Comparison of ENCODE assay signal across 14 cellular contexts in genomic region chr10:17061418-17061817, GRCh38.
DNase-seq lines count a peak whose midpoint lies in the region; ATAC-seq and TF ChIP-seq lines count a peak whose summit lies in the region.
"Had no signal": no experiment of that assay in that cellular context is flagged by ENCODE, and none has a peak within 500 bp of the region (broad histone marks: within the 10 kb centered on the region; RNA-seq: fewer than 3 reads in every experiment).

No MANE protein-coding gene starts in this region.

- H4K20me1 ChIP-seq in PC-3 (ENCODE audit: low read length) (no peaks in the 10 kb centered on the region), mammary epithelial cell (ENCODE audit: insufficient read depth, low read length) (no peaks in the 10 kb centered on the region)

- peaks cover 0 to 2% (median 0%) of the 10 kb centered on the region in 3 donors for H3K27me3 Mint-ChIP-seq in immature natural killer cell (ENCODE audit: low read depth in 3 of 3)
- H3K27me3 Mint-ChIP-seq: memory B cell had no signal

- H3K4me3 ChIP-seq in ACC112 (ENCODE audit: low read depth, low read length) (peak overlapping the region; percentile 57; the same call in 1 of the 2 replicates), PC-3 (ENCODE audit: low read length) (no peak overlapping the region), mammary epithelial cell (replicated peaks in 1 of 3; ENCODE audit: insufficient read depth in 1 of 3, low read depth in 2 of 3, low read length in 3 of 3) (no peak overlapping the region), mesendoderm (ENCODE audit: low read length) (no peak overlapping the region)

- ATAC-seq in PC-3 (no peak), GM21390 (IDR thresholded peaks at IDR 0.05; ENCODE audit: unreplicated experiment) (no peak)
- ATAC-seq: HepG2 had no signal

- no peak overlapping the region for H2BK15ac ChIP-seq in mesendoderm (replicated peaks; ENCODE audit: low read depth)

- no peak overlapping the region for H3K56ac ChIP-seq in mesendoderm (ENCODE audit: low read length)

- no peak overlapping the region for H3K4me3 Mint-ChIP-seq in immature natural killer cell
- H3K4me3 Mint-ChIP-seq: memory B cell had no signal

- H2BK5ac ChIP-seq in mesendoderm (ENCODE audit: low read length) = no peak overlapping the region

- CTCF ChIA-PET in PC-3 (lab: Charles Lee) = no interaction called here
- CTCF ChIA-PET in mammary epithelial cell (lab: Charles Lee; ENCODE audit: low non-redundant PET) = no interaction called here

- no TSS peak for BruUV-seq in PC-3 (replicated peaks; lab: Mats Ljungman, UMichigan)
- BruUV-seq in mammary epithelial cell (replicated peaks; lab: Mats Ljungman, UMichigan) = no TSS peak

- in situ Hi-C loops in mammary epithelial cell (cut with MboI; ENCODE audit: low sequenced_read_pairs in 2 of 2) = no loop called here

- H3K4ac ChIP-seq in mesendoderm (ENCODE audit: low read depth, low read length) = no peak overlapping the region

- peak overlapping the region; percentile 53 for H3K18ac ChIP-seq in mesendoderm (ENCODE audit: low read length)

- no peak overlapping the region for H2AK5ac ChIP-seq in mesendoderm (ENCODE audit: low read length)

- H3K79me2 ChIP-seq in ACC112 (ENCODE audit: control insufficient read depth, insufficient read depth, low read length, unreplicated experiment) (no peaks in the 10 kb centered on the region), PC-3 (ENCODE audit: low read length) (no peaks in the 10 kb centered on the region), mammary epithelial cell (ENCODE audit: insufficient read depth, low read length) (no peaks in the 10 kb centered on the region), mesendoderm (ENCODE audit: control insufficient read depth, insufficient read depth, low read length) (no peaks in the 10 kb centered on the region)
- H3K79me2 ChIP-seq: parathyroid adenoma had no signal

- no peaks in the 10 kb centered on the region for H3K9me2 ChIP-seq in PC-3 (replicated peaks; ENCODE audit: low read length)

- no peaks in the 10 kb centered on the region for H3K27me3 ChIP-seq in ACC112 (ENCODE audit: insufficient read depth, low read length)
- no peaks in the 10 kb centered on the region for H3K27me3 ChIP-seq in PC-3 (ENCODE audit: low read length)
- H3K27me3 ChIP-seq in mammary epithelial cell (ENCODE audit: insufficient read depth, low read length) = no peaks in the 10 kb centered on the region
- H3K27me3 ChIP-seq in mesendoderm (ENCODE audit: insufficient read depth, low read length, poor library complexity) = no peaks in the 10 kb centered on the region

- no peaks in the 10 kb centered on the region for H3K36me3 ChIP-seq in ACC112 (ENCODE audit: insufficient read depth, low read length)
- H3K36me3 ChIP-seq in PC-3 (ENCODE audit: low read depth, low read length) = no peaks in the 10 kb centered on the region
- H3K36me3 ChIP-seq in mammary epithelial cell (ENCODE audit: insufficient read depth, low read length) = no peaks in the 10 kb centered on the region
- H3K36me3 ChIP-seq in mesendoderm (ENCODE audit: control insufficient read depth, insufficient read depth, low read length) = no peaks in the 10 kb centered on the region

- H3F3A ChIP-seq in PC-3 (ENCODE audit: low read length, unreplicated experiment) = no peaks in the 10 kb centered on the region

- H3K9me3 ChIP-seq in PC-3 (ENCODE audit: low read length) = no peaks in the 10 kb centered on the region
- no peaks in the 10 kb centered on the region for H3K9me3 ChIP-seq in mammary epithelial cell (replicated peaks; ENCODE audit: insufficient read depth, low read length)

- DNase-seq in PC-3 (no peak), mammary epithelial cell (no peak), mesendoderm (peak; percentile 34), 8988T (no peak), immature natural killer cell (no peak)
- DNase-seq in activated CD8-positive, alpha-beta memory T cell treated with anti-CD3 and anti-CD28 coated beads for 24 hours = no peak
- DNase-seq: DMS153, NCI-H1417, NCI-H510A treated with DMSO at 0.1 percent for 48 hours had no signal

- H3K4me2 ChIP-seq in PC-3 (ENCODE audit: low read length) = peak overlapping the region; percentile 82
- H3K4me2 ChIP-seq in mammary epithelial cell (ENCODE audit: insufficient read depth, low read depth, low read length) = peak overlapping the region; percentile 82
- no peak overlapping the region for H3K4me2 ChIP-seq in mesendoderm (ENCODE audit: low read length)

- WGBS in mammary epithelial cell (ENCODE audit: low coverage, missing lambda C conversion rate) = 50% methylated on average over 2 of the region's 2 CpGs
- WGBS in mesendoderm (ENCODE audit: extremely low coverage, insufficient coverage, low lambda C conversion rate) = no CpG with 5 or more reads among the region's 2 CpGs

- H3K27ac ChIP-seq in ACC112 (ENCODE audit: low read depth, low read length) = peak overlapping the region; percentile 100
- H3K27ac ChIP-seq in PC-3 (ENCODE audit: low read length) = peak overlapping the region; percentile 97
- peak overlapping the region; percentile 99 for H3K27ac ChIP-seq in mammary epithelial cell (ENCODE audit: insufficient read depth, low read depth, low read length)
- H3K27ac ChIP-seq in mesendoderm (ENCODE audit: low read depth, low read length) = no peak overlapping the region
- H3K27ac ChIP-seq: parathyroid adenoma had no signal

- H3K4me1 Mint-ChIP-seq in immature natural killer cell = no peaks in the 10 kb centered on the region
- H3K4me1 Mint-ChIP-seq: memory B cell had no signal

- intact Hi-C loops in PC-3 (cut with micrococcal nuclease) (loop anchor here (5.0 to 10.0 kb wide), 2 partner anchors 143 to 169 kb away; partner anchors contain the start of gene TRDMT1), mammary epithelial cell (cut with micrococcal nuclease) (loop anchor here (5.0 kb wide), 2 partner anchors 106 to 166 kb away; partner anchors contain the start of gene VIM)

- no peaks in the 10 kb centered on the region for H3K9me3 Mint-ChIP-seq in immature natural killer cell
- H3K9me3 Mint-ChIP-seq: memory B cell had no signal

- peaks cover 9 to 17% (median 9%) of the 10 kb centered on the region in 3 donors for H3K36me3 Mint-ChIP-seq in immature natural killer cell

- H3K9ac ChIP-seq in PC-3 (ENCODE audit: low read length) = peak overlapping the region; percentile 73; the same call in 1 of the 2 replicates
- H3K9ac ChIP-seq in mammary epithelial cell (ENCODE audit: insufficient read depth, low read length) = no peak overlapping the region
- no peak overlapping the region for H3K9ac ChIP-seq in mesendoderm (ENCODE audit: low read length)
- H3K9ac ChIP-seq: parathyroid adenoma had no signal

- H4K8ac ChIP-seq in mesendoderm (ENCODE audit: low read depth, low read length) = no peak overlapping the region

- no peak overlapping the region for H2BK120ac ChIP-seq in mesendoderm (ENCODE audit: low read depth, low read length)

- POLR2A ChIA-PET in PC-3 (lab: Charles Lee; ENCODE audit: unreplicated experiment) = interaction anchor here (0.6 to 1.1 kb wide), 2 partner anchors 32 to 190 kb away, joined by 4 read pairs; no protein-coding TSS in a partner anchor

- no peaks in the 10 kb centered on the region for H3K79me1 ChIP-seq in mesendoderm (ENCODE audit: low read length)

- TF ChIP-seq CTCF in PC-3 (conservative IDR thresholded peaks at IDR 0.05; ENCODE audit: low read depth, low read length) = no peak
- TF ChIP-seq CTCF in mammary epithelial cell (conservative IDR thresholded peaks at IDR 0.05 in 1 of 2, IDR thresholded peaks at IDR 0.05 in 1 of 2; ENCODE audit: extremely low read depth in 1 of 2, insufficient read depth in 1 of 2, low read depth in 1 of 2, low read length in 2 of 2) = no peak

- H2AFZ ChIP-seq in ACC112 (ENCODE audit: low read length, unreplicated experiment) = peak overlapping the region; percentile 20
- H2AFZ ChIP-seq in PC-3 (ENCODE audit: low read length) = no peak overlapping the region
- peak overlapping the region; percentile 36 for H2AFZ ChIP-seq in mammary epithelial cell (ENCODE audit: low read depth, low read length)
- H2AFZ ChIP-seq: parathyroid adenoma had no signal

- no peak overlapping the region for H3K27ac Mint-ChIP-seq in immature natural killer cell
- H3K27ac Mint-ChIP-seq: memory B cell had no signal

- dilution Hi-C loops in mammary epithelial cell (cut with HindIII; ENCODE audit: low sequenced_read_pairs) = no loop called here

- no peak overlapping the region for H4K5ac ChIP-seq in mesendoderm (ENCODE audit: low read length)

- H3K4me1 ChIP-seq in ACC112 (ENCODE audit: control insufficient read depth, insufficient read depth, low read length, unreplicated experiment) (peaks cover 65% of the 10 kb centered on the region), PC-3 (ENCODE audit: insufficient read depth, low read length) (peaks cover 55% of the 10 kb centered on the region), mammary epithelial cell (ENCODE audit: insufficient read depth, low read length) (peaks cover 43% of the 10 kb centered on the region), mesendoderm (ENCODE audit: control insufficient read depth, low read depth, low read length) (peaks cover 4% of the 10 kb centered on the region)

- H3K23ac ChIP-seq in mesendoderm (ENCODE audit: low read length) = no peak overlapping the region
